Comparison of ENCODE assay signal across 1 cellular context in genomic region chr17:78797691-78798585, GRCh38.
TF ChIP-seq lines count a peak whose summit lies in the region.

No MANE protein-coding gene starts in this region.

TF ChIP-seq in K562, 482 proteins besides CTCF, POLR2A, EP300 and RAD21:
- TF ChIP-seq HLTF (IDR thresholded peaks at IDR 0.05) (no peak), ZNF583 (CRISPR knock-in tag; IDR thresholded peaks at IDR 0.05) (no peak), HNRNPL (IDR thresholded peaks at IDR 0.05; ENCODE audit: low read depth, low read length) (no peak), ZBTB26 (CRISPR knock-in tag; IDR thresholded peaks at IDR 0.05) (0 out of 2 replicates have a peak, but pooled peaks have one; percentile 52), SUPT5H (IDR thresholded peaks at IDR 0.05) (0 out of 2 replicates have a peak, but pooled peaks have one; percentile 23), TARDBP (IDR thresholded peaks at IDR 0.05) (peak; percentile 75), HBP1 (CRISPR knock-in tag; IDR thresholded peaks at IDR 0.05) (0 out of 2 replicates have a peak, but pooled peaks have one; percentile 46), ELF4 (CRISPR knock-in tag; IDR thresholded peaks at IDR 0.05) (0 out of 2 replicates have a peak, but pooled peaks have one; percentile 23), POLR2B (IDR thresholded peaks at IDR 0.05; ENCODE audit: low read depth, partially characterized antibody) (peak; percentile 35)
